Comparison of ENCODE assay signal across 10 cellular contexts in the genomic region with DNA sequence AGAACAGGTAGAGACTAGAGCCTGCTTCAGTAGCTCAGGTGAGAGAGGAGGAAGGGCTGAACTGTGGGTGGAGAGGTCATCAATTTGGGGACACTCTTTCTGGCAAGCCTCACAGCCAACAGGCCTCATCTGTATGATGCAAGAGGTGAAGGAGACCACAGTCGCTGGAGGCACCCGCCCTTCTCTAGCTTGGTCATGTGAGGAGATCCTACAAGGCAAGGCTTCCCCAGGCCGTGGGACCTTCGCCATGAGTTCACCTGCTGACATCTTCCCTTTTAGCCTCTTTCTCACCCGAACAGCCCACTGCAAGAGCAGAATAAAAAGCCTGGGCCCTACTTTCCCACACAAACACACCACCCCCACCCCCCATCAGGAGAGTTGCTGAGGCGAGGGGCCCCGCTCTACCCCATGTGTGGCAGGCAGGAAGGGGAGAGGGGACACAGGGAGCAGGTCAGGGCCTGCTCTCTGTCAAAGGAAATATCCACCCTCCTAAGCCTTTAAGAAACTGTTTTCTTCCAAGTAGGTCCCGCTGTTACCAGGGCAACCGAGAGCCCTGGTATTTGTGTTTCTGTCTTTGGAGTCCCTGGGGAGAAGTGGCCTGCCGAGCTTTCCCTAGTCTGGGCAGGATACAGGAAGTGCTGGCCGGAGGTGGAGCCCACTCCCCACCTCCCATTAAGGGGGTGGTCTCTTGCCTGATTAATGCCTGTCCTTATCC. TPM values are rescaled to one million over a fixed set of nuclear protein-coding genes. Genes with fewer than 3 reads are reported as not detected.
A peak's percentile ranks its signal among the peaks of the same experiment; 100 is the strongest.
DNase-seq lines count a peak whose midpoint lies in the region; ATAC-seq and TF ChIP-seq lines count a peak whose summit lies in the region.
"Had no signal": no experiment of that assay in that cellular context is flagged by ENCODE, and none has a peak within 500 bp of the region (broad histone marks: within the 10 kb centered on the region; RNA-seq: fewer than 3 reads in every experiment).

No MANE protein-coding gene starts in this region.

- peak; percentile 30 for ATAC-seq in Right ventricle myocardium inferior
- peak; percentile 25 for ATAC-seq in naive thymus-derived CD4-positive, alpha-beta T cell
- no peak for ATAC-seq in HG02938 (IDR thresholded peaks at IDR 0.05; ENCODE audit: unreplicated experiment)
- ATAC-seq in GM21576 (IDR thresholded peaks at IDR 0.05; ENCODE audit: unreplicated experiment), result no peak

- DNase-seq in Right ventricle myocardium inferior (ENCODE audit: missing footprints) (no peak), cardiac septum (ENCODE audit: low spot score) (no peak), endodermal cell (peak; percentile 86), GM19238 (ENCODE audit: insufficient read length, low spot score) (no peak), germinal center (ENCODE audit: low spot score) (no peak)
- no peak for DNase-seq in naive thymus-derived CD4-positive, alpha-beta T cell
- DNase-seq: ACHN, NCI-H446 had no signal

- no peaks in the 10 kb centered on the region for H3K27me3 ChIP-seq in endodermal cell (ENCODE audit: control insufficient read depth, insufficient read depth, low read length, poor library complexity, severe bottlenecking)
- H3K27me3 ChIP-seq in naive thymus-derived CD4-positive, alpha-beta T cell (ENCODE audit: control insufficient read depth in 2 of 2, insufficient read depth in 2 of 2, low read length in 2 of 2), result no peaks in the 10 kb centered on the region

- H3K27me3 Mint-ChIP-seq in endodermal cell (ENCODE audit: insufficient read depth), result no peaks in the 10 kb centered on the region
- H3K27me3 Mint-ChIP-seq in naive thymus-derived CD4-positive, alpha-beta T cell, result peaks cover 0 to 48% (median 7%) of the 10 kb centered on the region in 5 donors

- no peaks in the 10 kb centered on the region for H3K9me3 ChIP-seq in endodermal cell (ENCODE audit: control insufficient read depth, low read length)
- no peaks in the 10 kb centered on the region for H3K9me3 ChIP-seq in naive thymus-derived CD4-positive, alpha-beta T cell (ENCODE audit: control insufficient read depth in 2 of 3, low read length in 3 of 3)

- intact Hi-C loops in Right ventricle myocardium inferior (cut with DNase I), result loop anchor here (10.0 kb wide), 1 partner anchor 209 kb away; a partner anchor contains a TSS
- intact Hi-C loops in cardiac septum (cut with DNase I), result loop anchor here (2.0 to 10.0 kb wide), 2 partner anchors 75 to 209 kb away; a partner anchor contains a TSS
- intact Hi-C loops in naive thymus-derived CD4-positive, alpha-beta T cell (cut with micrococcal nuclease), result loop anchor here (10.0 kb wide), 2 partner anchors 49 to 151 kb away; a partner anchor contains a TSS

- CTCF ChIA-PET in naive thymus-derived CD4-positive, alpha-beta T cell (lab: Charles Lee), result interaction anchor here (1.0 to 1.7 kb wide), 3 partner anchors 105 to 126 kb away, joined by 3 to 6 read pairs (median 3); no protein-coding TSS in a partner anchor

- 45 to 61% methylated on average over 2 to 7 of the region's 11 CpGs for WGBS in endodermal cell (ENCODE audit: insufficient coverage in 1 of 2, insufficient read length in 1 of 2), 2 experiments

- H3K36me3 ChIP-seq in endodermal cell (ENCODE audit: control insufficient read depth, insufficient read depth, low read length), result no peaks in the 10 kb centered on the region
- no peaks in the 10 kb centered on the region for H3K36me3 ChIP-seq in naive thymus-derived CD4-positive, alpha-beta T cell (ENCODE audit: control insufficient read depth in 2 of 3, insufficient read depth in 3 of 3, low read length in 3 of 3)

- H3K4me3 ChIP-seq in endodermal cell (ENCODE audit: low read length), result no peak overlapping the region
- no peak overlapping the region for H3K4me3 ChIP-seq in naive thymus-derived CD4-positive, alpha-beta T cell (ENCODE audit: low read length)

- no peaks in the 10 kb centered on the region for H3K36me3 Mint-ChIP-seq in endodermal cell (ENCODE audit: low read depth)
- peaks cover 0 to 7% (median 0%) of the 10 kb centered on the region in 5 donors for H3K36me3 Mint-ChIP-seq in naive thymus-derived CD4-positive, alpha-beta T cell

- H3K4me1 ChIP-seq in endodermal cell (ENCODE audit: control insufficient read depth, insufficient read depth, low read length), result peaks cover 13% of the 10 kb centered on the region
- H3K4me1 ChIP-seq in naive thymus-derived CD4-positive, alpha-beta T cell (ENCODE audit: control insufficient read depth in 2 of 2, insufficient read depth in 2 of 2, low read length in 2 of 2), result peaks cover 0 to 55% of the 10 kb centered on the region in 2 donors

- peaks cover 28% of the 10 kb centered on the region for H3K4me1 Mint-ChIP-seq in endodermal cell
- peaks cover 0 to 46% (median 12%) of the 10 kb centered on the region in 7 donors for H3K4me1 Mint-ChIP-seq in naive thymus-derived CD4-positive, alpha-beta T cell

- peak overlapping the region; percentile 87 for H3K27ac ChIP-seq in endodermal cell (ENCODE audit: low read depth, low read length)
- no peak overlapping the region for H3K27ac ChIP-seq in naive thymus-derived CD4-positive, alpha-beta T cell (ENCODE audit: low read depth, low read length)

- no peak overlapping the region for H3K9ac ChIP-seq in endodermal cell (ENCODE audit: extremely low read depth, low read length, poor library complexity, severe bottlenecking)

- peak overlapping the region; percentile 91 for H3K27ac Mint-ChIP-seq in endodermal cell
- peak overlapping the region in 1 of 9 donors; percentile 23 for H3K27ac Mint-ChIP-seq in naive thymus-derived CD4-positive, alpha-beta T cell

- H3K4me3 Mint-ChIP-seq in endodermal cell, result no peak overlapping the region
- H3K4me3 Mint-ChIP-seq in naive thymus-derived CD4-positive, alpha-beta T cell, result no peak overlapping the region

- no peak for TF ChIP-seq CTCF in endodermal cell (conservative IDR thresholded peaks at IDR 0.05)

- H3K9me3 Mint-ChIP-seq in endodermal cell, result peaks cover 50% of the 10 kb centered on the region
- peaks cover 0 to 1% (median 0%) of the 10 kb centered on the region in 11 donors for H3K9me3 Mint-ChIP-seq in naive thymus-derived CD4-positive, alpha-beta T cell

- POLR2A ChIA-PET in naive thymus-derived CD4-positive, alpha-beta T cell (lab: Charles Lee), result no interaction called here

RNA-seq across cellular contexts. Expression of a gene that starts 8.1 kb away (rescaled TPM):
- 2.4 TPM for total RNA-seq in Right ventricle myocardium inferior
- total RNA-seq in cardiac septum, result 6.3 TPM
- 1 to 10 TPM; 8.4 to 9.9 TPM for total RNA-seq in endodermal cell
- polyA plus RNA-seq in endodermal cell (2013, experiment 1 of 2), result 17.5 TPM
- 14.4 TPM for polyA plus RNA-seq in endodermal cell (2013, experiment 2 of 2)
- total RNA-seq in naive thymus-derived CD4-positive, alpha-beta T cell, result 1 to 10 TPM in 1 of 5 experiments, under 1 TPM in 4; 0.08 to 2.1 (median 0.19) TPM
- polyA plus RNA-seq in naive thymus-derived CD4-positive, alpha-beta T cell, result not detected

RNA-seq across cellular contexts. Expression of a gene that starts 57.9 kb away (rescaled TPM):
- 12.0 TPM for total RNA-seq in Right ventricle myocardium inferior
- 8.5 TPM for total RNA-seq in cardiac septum
- total RNA-seq in endodermal cell, result 10 to 100 TPM; 16.6 to 17.2 TPM
- polyA plus RNA-seq in endodermal cell (2013, experiment 1 of 2), result 27.2 TPM
- 28.5 TPM for polyA plus RNA-seq in endodermal cell (2013, experiment 2 of 2)
- 10 to 100 TPM in 2 of 5 experiments, 1 to 10 TPM in 3; 2.0 to 13.6 (median 9.5) TPM for total RNA-seq in naive thymus-derived CD4-positive, alpha-beta T cell
- polyA plus RNA-seq in naive thymus-derived CD4-positive, alpha-beta T cell, result 10 to 100 TPM; 16.6 to 30.9 TPM

Comparison
In these comparisons a context has a peak if more than half of its experiments do, and no peak if none do; other contexts are left out.
1. ATAC-seq: peak in Right ventricle myocardium inferior (single experiment) and naive thymus-derived CD4-positive, alpha-beta T cell (single experiment); none in HG02938 (single experiment) and GM21576 (single experiment).